Comparison of ENCODE assay signal across 9 cellular contexts in genomic region chr17:77366558-77367245, GRCh38.
DNase-seq lines count a peak whose midpoint lies in the region; FAIRE-seq and TF ChIP-seq lines count a peak whose summit lies in the region.
"Had no signal": no experiment of that assay in that cellular context is flagged by ENCODE, and none has a peak within 500 bp of the region (broad histone marks: within the 10 kb centered on the region; RNA-seq: fewer than 3 reads in every experiment).

No MANE protein-coding gene starts in this region.

- peaks cover 75% of the 10 kb centered on the region for H4K20me1 ChIP-seq in keratinocyte (ENCODE audit: control insufficient read depth, extremely low read depth, insufficient read depth, low read length)

- H3K27ac Mint-ChIP-seq in activated T-cell treated with anti-CD3 and anti-CD28 coated beads, Interleukin-2, amount 50 U/mL, for 24 hours = peak overlapping the region; percentile 20

- in situ Hi-C loops in transverse colon (cut with MboI; ENCODE audit: low pct_ligation_motif_present in 1 of 4, low pct_unique_long_range_greater_than_20kb in 1 of 4, low sequenced_read_pairs in 3 of 4) = no loop called here

- peaks cover 95% of the 10 kb centered on the region for H3K79me2 ChIP-seq in keratinocyte (ENCODE audit: control insufficient read depth, insufficient read depth, low read length)

- H3K4me1 Mint-ChIP-seq in activated T-cell treated with anti-CD3 and anti-CD28 coated beads, Interleukin-2, amount 50 U/mL, for 24 hours (ENCODE audit: low read depth) = peaks cover 63% of the 10 kb centered on the region

- no peak for DNase-seq in activated T-cell treated with anti-CD3 and anti-CD28 coated beads, Interleukin-2, amount 50 U/mL, for 24 hours
- DNase-seq in activated T-cell treated with anti-CD3 and anti-CD28 coated beads, Interleukin-2, amount 50 U/mL, for 48 hours = no peak
- DNase-seq in keratinocyte (ENCODE audit: low read depth, low spot score) (no peak), transverse colon (peak; percentile 49), anterior cingulate cortex (lab: John Stamatoyannopoulos, UW) (no peak), erythroblast (lab: John Stamatoyannopoulos, UW) (no peak)
- DNase-seq in activated T-cell treated with anti-CD3 and anti-CD28 coated beads, Interleukin-2, amount 50 U/mL, for 1 hour = no peak

- TF ChIP-seq CTCF in keratinocyte (optimal IDR thresholded peaks at IDR 0.05 in 1 of 3, IDR thresholded peaks at IDR 0.05 in 1 of 3, conservative IDR thresholded peaks at IDR 0.05 in 1 of 3; ENCODE audit: extremely low read depth in 1 of 3, insufficient read depth in 2 of 3, low read length in 3 of 3) (no peak), transverse colon (IDR thresholded peaks at IDR 0.05) (no peak)

- TF ChIP-seq POLR2A in transverse colon (IDR thresholded peaks at IDR 0.05) (no peak), erythroblast (IDR thresholded peaks at IDR 0.05; ENCODE audit: low read length) (no peak)

- peak overlapping the region; percentile 76 for H3K9ac ChIP-seq in keratinocyte (ENCODE audit: control insufficient read depth, extremely low read depth, insufficient read depth, low read length)

- H3K36me3 ChIP-seq in keratinocyte (ENCODE audit: control insufficient read depth in 2 of 2, extremely low read depth in 1 of 2, insufficient read depth in 2 of 2, low read length in 2 of 2) (peaks cover 7 to 31% of the 10 kb centered on the region in 2 experiments), transverse colon (no peaks in the 10 kb centered on the region)

- no peaks in the 10 kb centered on the region for H3K36me3 Mint-ChIP-seq in activated T-cell treated with anti-CD3 and anti-CD28 coated beads, Interleukin-2, amount 50 U/mL, for 24 hours (ENCODE audit: low read depth)
- H3K36me3 Mint-ChIP-seq: CD8-positive, alpha-beta memory T cell had no signal

- no peak for TF ChIP-seq EP300 in transverse colon (IDR thresholded peaks at IDR 0.05; ENCODE audit: low read depth)

- H3K4me1 ChIP-seq in keratinocyte (ENCODE audit: control insufficient read depth, extremely low read depth, insufficient read depth, low read length) (peaks cover 71% of the 10 kb centered on the region), transverse colon (peaks cover 40 to 52% (median 45%) of the 10 kb centered on the region in 4 donors)

- H2AFZ ChIP-seq in keratinocyte (ENCODE audit: control insufficient read depth, low read length) = no peak overlapping the region

- dilution Hi-C loops in keratinocyte (cut with MboI; ENCODE audit: extremely low pct_ligation_motif_present, low sequenced_read_pairs) = no loop called here

- H3K27me3 Mint-ChIP-seq in activated T-cell treated with anti-CD3 and anti-CD28 coated beads, Interleukin-2, amount 50 U/mL, for 24 hours = no peaks in the 10 kb centered on the region
- H3K27me3 Mint-ChIP-seq: CD8-positive, alpha-beta memory T cell had no signal

- peak overlapping the region; percentile 87 for H3K27ac ChIP-seq in angular gyrus (ENCODE audit: low read depth, low read length)
- H3K27ac ChIP-seq in keratinocyte (ENCODE audit: control insufficient read depth, insufficient read depth, low read length) = peak overlapping the region; percentile 78
- peak overlapping the region; percentile 70 to 72 (median 71) for H3K27ac ChIP-seq in transverse colon

- 20 to 52% methylated on average over 1 to 8 of the region's 8 CpGs for WGBS in transverse colon (ENCODE audit: low coverage in 1 of 2), 2 donors

- peaks cover 34% of the 10 kb centered on the region for H3K9me1 ChIP-seq in keratinocyte (ENCODE audit: control insufficient read depth, extremely low read depth, insufficient read depth, low read length)

- no peak overlapping the region for H3K4me3 Mint-ChIP-seq in activated T-cell treated with anti-CD3 and anti-CD28 coated beads, Interleukin-2, amount 50 U/mL, for 24 hours

- H3K4me3 ChIP-seq in keratinocyte (ENCODE audit: control insufficient read depth in 2 of 3, extremely low read depth in 1 of 3, insufficient read depth in 2 of 3, low read depth in 1 of 3, low read length in 3 of 3) (no peak overlapping the region), transverse colon (no peak overlapping the region)

- H3K9me3 ChIP-seq in keratinocyte (ENCODE audit: control insufficient read depth, low read depth, low read length) (no peaks in the 10 kb centered on the region), transverse colon (no peaks in the 10 kb centered on the region)

- H3K27me3 ChIP-seq in keratinocyte (ENCODE audit: control insufficient read depth, extremely low read depth, insufficient read depth, low read length) = no peaks in the 10 kb centered on the region
- no peaks in the 10 kb centered on the region for H3K27me3 ChIP-seq in transverse colon

- FAIRE-seq in keratinocyte (lab: Jason Lieb, UNC) = no peak

- H3K4me2 ChIP-seq in keratinocyte (ENCODE audit: control insufficient read depth, extremely low read depth, insufficient read depth, low read depth, low read length) = no peak overlapping the region

- intact Hi-C loops in transverse colon (cut with DNase I; ENCODE audit: low total_unique reads) = no loop called here

- no peaks in the 10 kb centered on the region for H3K9me3 Mint-ChIP-seq in activated T-cell treated with anti-CD3 and anti-CD28 coated beads, Interleukin-2, amount 50 U/mL, for 24 hours
- H3K9me3 Mint-ChIP-seq: CD8-positive, alpha-beta memory T cell had no signal
